ENCODE assay signal across 24 cellular contexts in the genomic region with DNA sequence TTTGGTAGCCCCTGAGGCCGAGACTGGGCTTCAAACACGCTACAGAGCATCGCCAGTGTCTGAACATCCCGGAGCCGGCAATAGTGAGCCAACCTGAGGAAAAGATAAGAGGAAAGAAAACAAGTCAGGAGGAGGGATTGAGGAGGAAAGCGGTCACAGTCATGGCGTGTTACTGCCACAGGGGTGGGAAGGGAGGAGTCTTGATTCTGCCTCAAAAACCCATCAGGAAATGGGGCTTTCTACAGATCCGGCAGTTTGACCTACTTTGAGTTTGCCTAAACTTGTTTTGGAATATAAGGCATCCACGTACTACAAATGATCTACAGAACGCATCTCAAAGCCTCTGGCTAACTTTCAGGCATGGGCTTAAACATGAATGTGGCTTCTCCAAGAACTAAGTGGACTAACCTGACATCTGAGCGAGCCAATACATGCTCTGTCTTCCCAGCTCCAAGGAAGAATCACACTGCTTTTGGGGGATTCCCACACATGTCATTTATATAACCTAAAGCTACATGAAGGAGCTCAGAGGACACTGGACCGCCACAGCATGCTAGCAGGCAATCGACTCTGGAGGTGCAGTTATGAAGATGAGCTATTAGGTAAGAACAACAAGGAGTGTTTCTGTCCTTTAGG.
DNase-seq lines count a peak whose midpoint lies in the region; ATAC-seq lines count a peak whose summit lies in the region.
"Had no signal": no experiment of that assay in that cellular context is flagged by ENCODE, and none has a peak within 500 bp of the region (broad histone marks: within the 10 kb centered on the region; RNA-seq: fewer than 3 reads in every experiment).

No MANE protein-coding gene starts in this region.

- H3K4me1 Mint-ChIP-seq in activated naive CD8-positive, alpha-beta T cell treated with anti-CD3 and anti-CD28 coated beads, Interleukin-2, amount 50 U/mL, for 24 hours: no peaks in the 10 kb centered on the region
- H3K4me1 Mint-ChIP-seq in activated naive CD8-positive, alpha-beta T cell treated with anti-CD3 and anti-CD28 coated beads for 36 hours: no peaks in the 10 kb centered on the region
- H3K4me1 Mint-ChIP-seq: CD14-positive monocyte had no signal

- no peaks in the 10 kb centered on the region for H3K27me3 Mint-ChIP-seq in activated naive CD8-positive, alpha-beta T cell treated with anti-CD3 and anti-CD28 coated beads, Interleukin-2, amount 50 U/mL, for 24 hours
- no peaks in the 10 kb centered on the region for H3K27me3 Mint-ChIP-seq in activated naive CD8-positive, alpha-beta T cell treated with anti-CD3 and anti-CD28 coated beads for 36 hours
- H3K27me3 Mint-ChIP-seq: activated naive CD8-positive, alpha-beta T cell; activated T-cell treated with anti-CD3 and anti-CD28 coated beads, Interleukin-2, amount 50 U/mL, for 24 hours had no signal

- H3K27ac Mint-ChIP-seq in activated naive CD8-positive, alpha-beta T cell treated with anti-CD3 and anti-CD28 coated beads, Interleukin-2, amount 50 U/mL, for 24 hours: peak overlapping the region; percentile 33
- no peak overlapping the region for H3K27ac Mint-ChIP-seq in activated naive CD8-positive, alpha-beta T cell treated with anti-CD3 and anti-CD28 coated beads for 36 hours
- H3K27ac Mint-ChIP-seq: activated naive CD8-positive, alpha-beta T cell had no signal

- no peak overlapping the region for H3K4me3 Mint-ChIP-seq in activated naive CD8-positive, alpha-beta T cell treated with anti-CD3 and anti-CD28 coated beads, Interleukin-2, amount 50 U/mL, for 24 hours
- H3K4me3 Mint-ChIP-seq in activated naive CD8-positive, alpha-beta T cell treated with anti-CD3 and anti-CD28 coated beads for 36 hours: no peak overlapping the region
- H3K4me3 Mint-ChIP-seq: activated naive CD8-positive, alpha-beta T cell; activated T-cell treated with anti-CD3 and anti-CD28 coated beads, Interleukin-2, amount 50 U/mL, for 24 hours; CD14-positive monocyte had no signal

- H3K27ac ChIP-seq in epithelial cell of prostate: peak overlapping the region; percentile 1
- H3K27ac ChIP-seq: uterus, VCaP had no signal

- no peaks in the 10 kb centered on the region for H3K9me3 Mint-ChIP-seq in activated naive CD8-positive, alpha-beta T cell treated with anti-CD3 and anti-CD28 coated beads, Interleukin-2, amount 50 U/mL, for 24 hours
- H3K9me3 Mint-ChIP-seq in activated naive CD8-positive, alpha-beta T cell treated with anti-CD3 and anti-CD28 coated beads for 36 hours: no peaks in the 10 kb centered on the region
- H3K9me3 Mint-ChIP-seq: activated T-cell treated with anti-CD3 and anti-CD28 coated beads, Interleukin-2, amount 50 U/mL, for 24 hours; CD14-positive monocyte had no signal

- DNase-seq in activated naive CD8-positive, alpha-beta T cell treated with anti-CD3 and anti-CD28 coated beads, Interleukin-2, amount 50 U/mL, for 24 hours: no peak
- DNase-seq in activated naive CD8-positive, alpha-beta T cell treated with anti-CD3 and anti-CD28 coated beads for 36 hours: no peak
- DNase-seq in T-helper 9 cell: peak; percentile 11
- DNase-seq in epithelial cell of prostate (ENCODE audit: low read depth, low spot score): no peak
- no peak for DNase-seq in DMS114 treated with DMSO at 0.1 percent for 48 hours (lab: John Stamatoyannopoulos, UW; ENCODE audit: unreplicated experiment)
- DNase-seq in NCI-H1417 treated with DMSO at 0.1 percent for 48 hours (lab: John Stamatoyannopoulos, UW): no peak
- DNase-seq in superior temporal gyrus (ENCODE audit: extremely low spot score): no peak
- DNase-seq: activated T-cell treated with anti-CD3 and anti-CD28 coated beads, Interleukin-2, amount 50 U/mL, for 24 hours; DMS 273 treated with DMSO at 0.1 percent for 48 hours; foreskin melanocyte; IMR-90; NCI-H1105; NCI-H2029 treated with DMSO at 0.1 percent for 48 hours; NCI-H2227 treated with DMSO at 0.1 percent for 48 hours; NCI-H774; RPMI8226; small intestine; stimulated activated CD4-positive, alpha-beta T cell treated with anti-CD3 and anti-CD28 coated beads, Interleukin-1b, Interleukin-23, amount 100 ng/mL, for 48 hours; substantia nigra; uterus had no signal

- H3K36me3 Mint-ChIP-seq in activated naive CD8-positive, alpha-beta T cell treated with anti-CD3 and anti-CD28 coated beads, Interleukin-2, amount 50 U/mL, for 24 hours (ENCODE audit: low read depth): peaks cover 54% of the 10 kb centered on the region
- H3K36me3 Mint-ChIP-seq in activated naive CD8-positive, alpha-beta T cell treated with anti-CD3 and anti-CD28 coated beads for 36 hours: peaks cover 18% of the 10 kb centered on the region

- no peak for ATAC-seq in activated naive CD8-positive, alpha-beta T cell treated with anti-CD3 and anti-CD28 coated beads, Interleukin-2, amount 50 U/mL, for 24 hours
- ATAC-seq: left lobe of liver had no signal
